2 cellular contexts compared by ENCODE assay signal in the genomic region with DNA sequence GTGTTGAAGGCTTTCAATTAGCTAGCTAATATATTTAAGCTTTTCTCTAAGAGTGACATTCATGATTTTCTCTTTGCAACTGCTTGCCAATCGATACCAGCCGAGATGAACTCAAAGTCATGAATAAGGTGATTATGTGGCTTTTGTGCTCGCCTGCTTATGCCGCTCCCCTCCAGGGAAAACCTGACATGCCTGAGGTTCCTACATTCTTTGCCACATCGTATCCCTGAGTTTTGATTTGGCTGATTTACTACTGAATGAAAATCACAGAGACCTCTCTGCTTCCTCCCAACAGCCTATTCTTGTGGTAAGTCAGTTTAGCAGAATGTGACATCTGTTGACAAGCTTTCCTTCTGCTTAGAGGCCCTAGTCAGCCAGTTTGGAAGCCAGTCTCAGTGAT.
TF ChIP-seq lines count a peak whose summit lies in the region.

No MANE protein-coding gene starts in this region.

TF ChIP-seq in H1, 55 proteins besides CTCF, POLR2A, EP300 and RAD21 (continued from another document):
- no peak for TF ChIP-seq TBP (IDR thresholded peaks at IDR 0.05; ENCODE audit: low read depth, low read length)
- no peak for TF ChIP-seq CBX5 (IDR thresholded peaks at IDR 0.05; ENCODE audit: low read depth, low read length)
- no peak for TF ChIP-seq YY1 (IDR thresholded peaks at IDR 0.05; ENCODE audit: low read depth, low read length)
- TF ChIP-seq MAFK (IDR thresholded peaks at IDR 0.05; ENCODE audit: low read depth, low read length), result no peak
- TF ChIP-seq SP4 (IDR thresholded peaks at IDR 0.05; ENCODE audit: low read length), result no peak

TF ChIP-seq in neural cell, 6 proteins besides CTCF, POLR2A, EP300 and RAD21 (continued from another document):
- TF ChIP-seq, protein P1, sequence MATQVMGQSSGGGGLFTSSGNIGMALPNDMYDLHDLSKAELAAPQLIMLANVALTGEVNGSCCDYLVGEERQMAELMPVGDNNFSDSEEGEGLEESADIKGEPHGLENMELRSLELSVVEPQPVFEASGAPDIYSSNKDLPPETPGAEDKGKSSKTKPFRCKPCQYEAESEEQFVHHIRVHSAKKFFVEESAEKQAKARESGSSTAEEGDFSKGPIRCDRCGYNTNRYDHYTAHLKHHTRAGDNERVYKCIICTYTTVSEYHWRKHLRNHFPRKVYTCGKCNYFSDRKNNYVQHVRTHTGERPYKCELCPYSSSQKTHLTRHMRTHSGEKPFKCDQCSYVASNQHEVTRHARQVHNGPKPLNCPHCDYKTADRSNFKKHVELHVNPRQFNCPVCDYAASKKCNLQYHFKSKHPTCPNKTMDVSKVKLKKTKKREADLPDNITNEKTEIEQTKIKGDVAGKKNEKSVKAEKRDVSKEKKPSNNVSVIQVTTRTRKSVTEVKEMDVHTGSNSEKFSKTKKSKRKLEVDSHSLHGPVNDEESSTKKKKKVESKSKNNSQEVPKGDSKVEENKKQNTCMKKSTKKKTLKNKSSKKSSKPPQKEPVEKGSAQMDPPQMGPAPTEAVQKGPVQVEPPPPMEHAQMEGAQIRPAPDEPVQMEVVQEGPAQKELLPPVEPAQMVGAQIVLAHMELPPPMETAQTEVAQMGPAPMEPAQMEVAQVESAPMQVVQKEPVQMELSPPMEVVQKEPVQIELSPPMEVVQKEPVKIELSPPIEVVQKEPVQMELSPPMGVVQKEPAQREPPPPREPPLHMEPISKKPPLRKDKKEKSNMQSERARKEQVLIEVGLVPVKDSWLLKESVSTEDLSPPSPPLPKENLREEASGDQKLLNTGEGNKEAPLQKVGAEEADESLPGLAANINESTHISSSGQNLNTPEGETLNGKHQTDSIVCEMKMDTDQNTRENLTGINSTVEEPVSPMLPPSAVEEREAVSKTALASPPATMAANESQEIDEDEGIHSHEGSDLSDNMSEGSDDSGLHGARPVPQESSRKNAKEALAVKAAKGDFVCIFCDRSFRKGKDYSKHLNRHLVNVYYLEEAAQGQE (IDR thresholded peaks at IDR 0.05; ENCODE audit: borderline replicate concordance), result peak; percentile 15
- TF ChIP-seq POLR2AphosphoS5 (IDR thresholded peaks at IDR 0.05), result no peak
